In the genomic region with DNA sequence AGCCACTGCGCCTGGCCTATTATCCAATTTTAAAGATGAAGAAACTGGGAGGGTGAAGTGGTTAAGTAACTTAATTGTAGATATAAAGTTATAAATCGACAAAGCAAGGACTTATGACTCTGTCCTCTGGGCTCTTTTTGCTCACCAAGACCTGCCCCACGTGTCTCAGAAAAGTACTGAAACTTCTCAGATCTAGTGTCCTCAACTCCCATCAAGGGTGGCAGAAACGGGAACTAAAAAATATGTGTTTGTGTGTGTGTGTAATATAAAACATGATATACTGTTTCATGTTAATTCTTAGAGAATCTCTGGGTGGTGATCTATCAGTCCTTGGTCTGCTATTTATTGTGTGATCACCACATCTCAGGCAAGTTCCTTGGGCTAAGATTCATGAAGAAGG, we compare ENCODE assay signal across 12 cellular contexts.
A peak's percentile ranks its signal among the peaks of the same experiment; 100 is the strongest.
DNase-seq lines count a peak whose midpoint lies in the region; ATAC-seq, FAIRE-seq and TF ChIP-seq lines count a peak whose summit lies in the region.
"Had no signal": no experiment of that assay in that cellular context is flagged by ENCODE, and none has a peak within 500 bp of the region (broad histone marks: within the 10 kb centered on the region; RNA-seq: fewer than 3 reads in every experiment).

No MANE protein-coding gene starts in this region.

- H3K23me2 ChIP-seq in H9 (ENCODE audit: insufficient read length, low read depth, low read length, poor library complexity, severe bottlenecking) = no peaks in the 10 kb centered on the region

- H2BK120ac ChIP-seq in H9 (ENCODE audit: low read depth, low read length, poor library complexity, severe bottlenecking) = no peak overlapping the region

- H3K27me3 ChIP-seq in GM12878 (replicated peaks in 1 of 2; ENCODE audit: control insufficient read depth in 2 of 2, insufficient read depth in 2 of 2, low read length in 1 of 2) (0 out of 4 replicates have a peak, but pooled peaks cover 0 to 1% of the 10 kb centered on the region in 2 experiments), H9 (ENCODE audit: insufficient read depth, low read length) (no peaks in the 10 kb centered on the region)

- H3K4me3 ChIP-seq in GM12878 = no peak overlapping the region

- no peak for TF ChIP-seq RAD21 in GM12878 (IDR thresholded peaks at IDR 0.05; ENCODE audit: insufficient read depth, low read depth, low read length)

- no TSS peak for BruUV-seq in GM12878 (replicated peaks; lab: Mats Ljungman, UMichigan)

- H3K27ac ChIP-seq in GM12878 (ENCODE audit: control insufficient read depth, insufficient read depth) (0 out of 2 replicates have a peak overlapping the region, but pooled peaks have one; percentile 10), H9 (ENCODE audit: insufficient read length, low read depth, low read length) (no peak overlapping the region)

- no peak overlapping the region for H3K4ac ChIP-seq in H9 (ENCODE audit: low read depth, low read length)

- H3T11ph ChIP-seq in H9 (ENCODE audit: low read length) = no peak overlapping the region

- H3K23ac ChIP-seq in H9 (ENCODE audit: insufficient read length, low read depth, low read length) = no peak overlapping the region

- H3K4me1 ChIP-seq in GM12878 (ENCODE audit: control insufficient read depth, insufficient read depth, low read length) (peaks cover 46% of the 10 kb centered on the region), H9 (ENCODE audit: insufficient read depth, low read length) (no peaks in the 10 kb centered on the region)

- H3K36me3 Mint-ChIP-seq in stimulated activated naive B cell treated with anti-CD40 and anti-IgM and Interleukin-4, amounts not matched to agents 10 μg/mL and 1 μg/mL and 100 μg/mL, for 72 hours = peaks cover 4 to 5% of the 10 kb centered on the region in 2 donors
- H3K36me3 Mint-ChIP-seq in H9 (ENCODE audit: insufficient read depth in 1 of 3, low read depth in 3 of 3) = peaks cover 0 to 8% (median 0%) of the 10 kb centered on the region in 3 experiments; a peak in 2 of 7 replicates
- H3K36me3 Mint-ChIP-seq: immature natural killer cell had no signal

- H2BK12ac ChIP-seq in H9 (ENCODE audit: insufficient read length, low read depth, low read length) = no peak overlapping the region

- H3K18ac ChIP-seq in H9 (ENCODE audit: insufficient read length, low read depth, low read length) = no peak overlapping the region

- no peaks in the 10 kb centered on the region for H3K36me3 ChIP-seq in GM12878 (ENCODE audit: control insufficient read depth in 2 of 2, insufficient read depth in 2 of 2, low read length in 1 of 2)

- no peaks in the 10 kb centered on the region for H3K9me3 ChIP-seq in GM12878 (replicated peaks; ENCODE audit: control insufficient read depth, insufficient read depth, low read length)
- no peaks in the 10 kb centered on the region for H3K9me3 ChIP-seq in H9 (ENCODE audit: control insufficient read depth, low read depth, low read length)

- TF ChIP-seq CTCF in GM12878 (IDR thresholded peaks at IDR 0.05 in 2 of 3, conservative IDR thresholded peaks at IDR 0.05 in 1 of 3; ENCODE audit: control insufficient read depth in 2 of 3, extremely low read depth in 1 of 3, insufficient read depth in 1 of 3, low read depth in 3 of 3, low read length in 3 of 3) (no peak), H9 (conservative IDR thresholded peaks at IDR 0.05) (no peak)

- no peak overlapping the region for H3K14ac ChIP-seq in H9 (ENCODE audit: insufficient read depth, low read length)

- TF ChIP-seq POLR2A in GM12878 (IDR thresholded peaks at IDR 0.05; ENCODE audit: low read depth, low read length) = no peak

- SMC1A ChIA-PET in GM12878 (lab: Charles Lee; ENCODE audit: uncharacterized antibody, unreplicated experiment) = no interaction called here

- CTCF ChIA-PET in GM12878 (lab: Yijun Ruan, JAX) = no interaction called here

- H4K91ac ChIP-seq in H9 (ENCODE audit: insufficient read length, low read depth, low read length) = no peak overlapping the region

- no peak overlapping the region for H2BK15ac ChIP-seq in H9 (ENCODE audit: low read depth, low read length)

- H3K9me3 Mint-ChIP-seq in stimulated activated naive B cell treated with anti-CD40 and anti-IgM and Interleukin-4, amounts not matched to agents 10 μg/mL and 1 μg/mL and 100 μg/mL, for 72 hours = peaks cover 3 to 4% of the 10 kb centered on the region in 2 donors
- no peaks in the 10 kb centered on the region; a peak in 1 of 5 replicates for H3K9me3 Mint-ChIP-seq in H9
- H3K9me3 Mint-ChIP-seq: activated T-cell treated with anti-CD3 and anti-CD28 coated beads, Interleukin-2, amount 50 U/mL, for 24 hours; immature natural killer cell had no signal

- no peak overlapping the region for H3K56ac ChIP-seq in H9 (ENCODE audit: insufficient read length, low read depth, low read length)

- H3K9ac ChIP-seq in GM12878 (ENCODE audit: control insufficient read depth, insufficient read depth, low read length) (no peak overlapping the region), H9 (ENCODE audit: extremely low read depth, insufficient read length, low read length) (no peak overlapping the region)

- H3K4me2 ChIP-seq in GM12878 (ENCODE audit: control insufficient read depth, insufficient read depth) (peak overlapping the region; percentile 54), H9 (ENCODE audit: insufficient read depth, insufficient read length, low read length) (no peak overlapping the region)

- TF ChIP-seq EP300 in GM12878 (IDR thresholded peaks at IDR 0.05; ENCODE audit: borderline replicate concordance in 1 of 2, control insufficient read depth in 1 of 2, low read depth in 2 of 2, low read length in 2 of 2) = no peak

- DNase-seq in GM12878 (ENCODE audit: low read depth, low spot score) = peak; percentile 34
- DNase-seq in stimulated activated naive B cell treated with anti-CD40 and anti-IgM and Interleukin-4, amounts not matched to agents 10 μg/mL and 1 μg/mL and 100 μg/mL, for 72 hours = no peak
- DNase-seq in H9 = no peak
- no peak for DNase-seq in activated gamma-delta T cell treated with Interleukin-2 at 50 U/mL for 16 hours
- no peak for DNase-seq in stimulated activated naive CD4-positive, alpha-beta T cell treated with Interleukin-2 at 50 U/mL for 16 hours (lab: John Stamatoyannopoulos, UW)
- DNase-seq: activated CD4-positive, CD25-positive, alpha-beta regulatory T cell treated with anti-CD3 and anti-CD28 coated beads, Interleukin-2, amount 50 U/mL, for 72 hours; activated T-cell treated with anti-CD3 and anti-CD28 coated beads, Interleukin-2, amount 50 U/mL, for 24 hours; H7; immature natural killer cell had no signal

- intact Hi-C loops in GM12878 (cut with micrococcal nuclease; ENCODE audit: unreplicated experiment) = loop anchor here (5.0 kb wide), 1 partner anchor 105 kb away; a partner anchor contains a TSS

- RAD21 ChIA-PET in GM12878 (lab: Charles Lee; ENCODE audit: unreplicated experiment) = no interaction called here

- POLR2A ChIA-PET in GM12878 (lab: Charles Lee) = interaction anchor here (0.6 kb wide), 1 partner anchor 89 kb away, joined by 5 read pairs; no protein-coding TSS in a partner anchor

- H3K4me3 Mint-ChIP-seq in stimulated activated naive B cell treated with anti-CD40 and anti-IgM and Interleukin-4, amounts not matched to agents 10 μg/mL and 1 μg/mL and 100 μg/mL, for 72 hours = peak overlapping the region in 1 of 2 donors; percentile 17
- no peak overlapping the region for H3K4me3 Mint-ChIP-seq in H9
- H3K4me3 Mint-ChIP-seq: activated T-cell treated with anti-CD3 and anti-CD28 coated beads, Interleukin-2, amount 50 U/mL, for 24 hours; immature natural killer cell had no signal

- peak overlapping the region; percentile 15 for H3K27ac Mint-ChIP-seq in stimulated activated naive B cell treated with anti-CD40 and anti-IgM and Interleukin-4, amounts not matched to agents 10 μg/mL and 1 μg/mL and 100 μg/mL, for 72 hours
- no peak overlapping the region for H3K27ac Mint-ChIP-seq in H9
- H3K27ac Mint-ChIP-seq: activated T-cell treated with anti-CD3 and anti-CD28 coated beads, Interleukin-2, amount 50 U/mL, for 24 hours; immature natural killer cell had no signal

- no peak overlapping the region for H2BK5ac ChIP-seq in H9 (ENCODE audit: insufficient read length, low read length)

- in situ Hi-C loops in GM12878 (cut with MboI) = no loop called here

- H4K8ac ChIP-seq in H9 (replicated peaks; ENCODE audit: insufficient read length, low read depth, low read length) = no peak overlapping the region

- H3K79me1 ChIP-seq in H9 (ENCODE audit: insufficient read depth, low read depth, low read length, poor library complexity, severe bottlenecking) = no peaks in the 10 kb centered on the region

- H2AFZ ChIP-seq in GM12878 (ENCODE audit: control insufficient read depth, low read depth, low read length) = peak overlapping the region; percentile 16; the same call in 1 of the 2 replicates
- H2AFZ ChIP-seq in H9 (ENCODE audit: low read length) = no peak overlapping the region

- H2BK20ac ChIP-seq in H9 (ENCODE audit: low read depth, low read length, poor library complexity, severe bottlenecking) = no peak overlapping the region

- WGBS in GM12878 (ENCODE audit: insufficient coverage, insufficient replicate concordance, low lambda C conversion rate, missing lambda C conversion rate) = 37% methylated on average over 4 of the region's 4 CpGs
- no CpG with 5 or more reads among the region's 4 CpGs for WGBS in H9 (ENCODE audit: extremely low coverage, insufficient read length, low lambda C conversion rate)

- H3K79me2 ChIP-seq in GM12878 (ENCODE audit: control insufficient read depth, insufficient read depth, low read length) = no peaks in the 10 kb centered on the region
- H3K79me2 ChIP-seq in H9 (ENCODE audit: insufficient read depth, low read length) = no peaks in the 10 kb centered on the region

- peaks cover 34 to 76% of the 10 kb centered on the region in 2 donors for H3K4me1 Mint-ChIP-seq in stimulated activated naive B cell treated with anti-CD40 and anti-IgM and Interleukin-4, amounts not matched to agents 10 μg/mL and 1 μg/mL and 100 μg/mL, for 72 hours
- H3K4me1 Mint-ChIP-seq in H9 = peaks cover 3 to 9% of the 10 kb centered on the region in 2 experiments
- H3K4me1 Mint-ChIP-seq: immature natural killer cell had no signal

- H4K5ac ChIP-seq in H9 (ENCODE audit: insufficient read length, low read depth, low read length) = no peak overlapping the region

- FAIRE-seq in GM12878 (lab: Jason Lieb, UNC) = no peak

- no peaks in the 10 kb centered on the region for H3K27me3 Mint-ChIP-seq in stimulated activated naive B cell treated with anti-CD40 and anti-IgM and Interleukin-4, amounts not matched to agents 10 μg/mL and 1 μg/mL and 100 μg/mL, for 72 hours
- H3K27me3 Mint-ChIP-seq in H9 (ENCODE audit: low read depth) = no peaks in the 10 kb centered on the region
- H3K27me3 Mint-ChIP-seq: activated T-cell treated with anti-CD3 and anti-CD28 coated beads, Interleukin-2, amount 50 U/mL, for 24 hours had no signal

- H4K20me1 ChIP-seq in GM12878 (ENCODE audit: control insufficient read depth, insufficient read depth) (no peaks in the 10 kb centered on the region), H9 (ENCODE audit: control insufficient read depth, insufficient read depth, insufficient read length) (no peaks in the 10 kb centered on the region)

- peak; percentile 41 for ATAC-seq in GM18511 (IDR thresholded peaks at IDR 0.05; ENCODE audit: unreplicated experiment)
- peak; percentile 42 for ATAC-seq in HG03039 (IDR thresholded peaks at IDR 0.05; ENCODE audit: unreplicated experiment)
- peak; percentile 68 for ATAC-seq in GM12878
- peak; percentile 72 for ATAC-seq in stimulated activated naive B cell treated with anti-CD40 and anti-IgM and Interleukin-4, amounts not matched to agents 10 μg/mL and 1 μg/mL and 100 μg/mL, for 72 hours (replicated peaks)
- ATAC-seq in SK-N-SH treated with all-trans-retinoic acid at 6 μM for 48 hours = no peak

- H2AK5ac ChIP-seq in H9 (ENCODE audit: insufficient read length, low read length) = no peak overlapping the region
